ENCODE assay signal across 10 cellular contexts in genomic region chrX:115233497-115234219, GRCh38. TPM values are rescaled to one million over a fixed set of nuclear protein-coding genes. Genes with fewer than 3 reads are reported as not detected.
DNase-seq lines count a peak whose midpoint lies in the region; TF ChIP-seq lines count a peak whose summit lies in the region.
"Had no signal": no experiment of that assay in that cellular context is flagged by ENCODE, and none has a peak within 500 bp of the region (broad histone marks: within the 10 kb centered on the region; RNA-seq: fewer than 3 reads in every experiment).

Gene LRCH2, minus strand, starts transcription at chrX:115234096. Its CDS starts 55 bp downstream, at chrX:115234041.

- H3K27ac ChIP-seq in brain microvascular endothelial cell (no peak within 1 kb of the TSS), thymus (ENCODE audit: low read depth) (no peak within 1 kb of the TSS), PC-9 (no peak within 1 kb of the TSS)
- H3K27ac ChIP-seq: 22Rv1 had no signal

- H3K9me3 ChIP-seq in thymus (ENCODE audit: control insufficient read depth), result no peaks in the 10 kb centered on the region
- no peaks in the 10 kb centered on the region for H3K9me3 ChIP-seq in PC-9 (ENCODE audit: insufficient read depth, low read depth)

- intact Hi-C loops in PC-9 (cut with micrococcal nuclease; ENCODE audit: unreplicated experiment), result no loop called here

- H3K9me3 Mint-ChIP-seq in T-helper 2 cell treated with Interferon-gamma antibody and Interleukin-4, amounts not matched to agents 5 μg/mL and 100 μg/mL, for 36 hours, result no peaks in the 10 kb centered on the region

- 0 out of 2 replicates have a peak, but pooled peaks cover 5% of the 10 kb centered on the region for H3F3A ChIP-seq in PC-9 (ENCODE audit: insufficient read depth, low read depth)

- H3K36me3 Mint-ChIP-seq in T-helper 2 cell treated with Interferon-gamma antibody and Interleukin-4, amounts not matched to agents 5 μg/mL and 100 μg/mL, for 36 hours (ENCODE audit: low read depth), result no peaks in the 10 kb centered on the region

- CTCF ChIA-PET in PC-9 (lab: Charles Lee), result no interaction called here

- no peaks in the 10 kb centered on the region for H3K36me3 ChIP-seq in brain microvascular endothelial cell (replicated peaks)
- no peaks in the 10 kb centered on the region for H3K36me3 ChIP-seq in kidney epithelial cell (ENCODE audit: control insufficient read depth, insufficient read depth, low read length)
- no peaks in the 10 kb centered on the region for H3K36me3 ChIP-seq in thymus (ENCODE audit: control insufficient read depth, insufficient read depth)
- no peaks in the 10 kb centered on the region for H3K36me3 ChIP-seq in PC-9 (ENCODE audit: low read depth)

- DNase-seq in DMS 273 (lab: John Stamatoyannopoulos, UW; ENCODE audit: unreplicated experiment), result peak; percentile 40
- DNase-seq in DMS 273 treated with DMSO at 0.1 percent for 48 hours (lab: John Stamatoyannopoulos, UW), result no peak
- no peak for DNase-seq in brain microvascular endothelial cell
- DNase-seq in kidney epithelial cell (ENCODE audit: low read depth), result no peak
- DNase-seq in GDM1 (lab: John Stamatoyannopoulos, UW), result no peak
- DNase-seq in PC-9, result no peak
- no peak for DNase-seq in T-helper 2 cell treated with Interferon-gamma antibody and Interleukin-4, amounts not matched to agents 5 μg/mL and 100 μg/mL, for 36 hours (ENCODE audit: low spot score)

- BruUV-seq in PC-9 (replicated peaks; lab: Mats Ljungman, UMichigan), result no TSS peak

- TF ChIP-seq CTCF in brain microvascular endothelial cell (IDR thresholded peaks at IDR 0.05; ENCODE audit: low read depth, low read length, missing control alignments), result no peak
- no peak for TF ChIP-seq CTCF in kidney epithelial cell (IDR thresholded peaks at IDR 0.05; ENCODE audit: insufficient read depth, low read length, poor library complexity, severe bottlenecking)
- no peak for TF ChIP-seq CTCF in PC-9 (conservative IDR thresholded peaks at IDR 0.05)

- H3K4me1 ChIP-seq in thymus (ENCODE audit: control insufficient read depth, insufficient read depth, low read length), result no peaks in the 10 kb centered on the region
- peaks cover 16% of the 10 kb centered on the region for H3K4me1 ChIP-seq in PC-9 (replicated peaks; ENCODE audit: insufficient read depth)

- peaks cover 19% of the 10 kb centered on the region for H3K27me3 Mint-ChIP-seq in T-helper 2 cell treated with Interferon-gamma antibody and Interleukin-4, amounts not matched to agents 5 μg/mL and 100 μg/mL, for 36 hours (ENCODE audit: low read depth)

- no peak within 1 kb of the TSS for H3K4me3 Mint-ChIP-seq in T-helper 2 cell treated with Interferon-gamma antibody and Interleukin-4, amounts not matched to agents 5 μg/mL and 100 μg/mL, for 36 hours

- H3K27ac Mint-ChIP-seq in T-helper 2 cell treated with Interferon-gamma antibody and Interleukin-4, amounts not matched to agents 5 μg/mL and 100 μg/mL, for 36 hours, result no peak within 1 kb of the TSS

- H3K79me2 ChIP-seq in PC-9 (ENCODE audit: low read depth), result no peaks in the 10 kb centered on the region

- in situ Hi-C loops in brain microvascular endothelial cell (cut with HindIII; ENCODE audit: low pct_ligation_motif_present, low sequenced_read_pairs), result no loop called here

- H3K9me2 ChIP-seq in PC-9 (ENCODE audit: insufficient read depth), result no peaks in the 10 kb centered on the region; the same call in 1 of the 2 replicates

- no peak within 1 kb of the TSS for H3K4me2 ChIP-seq in PC-9

- no peaks in the 10 kb centered on the region for H4K20me1 ChIP-seq in PC-9 (ENCODE audit: insufficient read depth)

- no peaks in the 10 kb centered on the region for H3K4me1 Mint-ChIP-seq in T-helper 2 cell treated with Interferon-gamma antibody and Interleukin-4, amounts not matched to agents 5 μg/mL and 100 μg/mL, for 36 hours (ENCODE audit: low read depth)

- H2AFZ ChIP-seq in PC-9, result no peak within 1 kb of the TSS

- peaks cover 2% of the 10 kb centered on the region for H3K27me3 ChIP-seq in brain microvascular endothelial cell (replicated peaks)
- H3K27me3 ChIP-seq in kidney epithelial cell (ENCODE audit: control insufficient read depth, insufficient read depth, low read length), result peaks cover 5% of the 10 kb centered on the region
- peaks cover 3% of the 10 kb centered on the region for H3K27me3 ChIP-seq in thymus (ENCODE audit: control insufficient read depth, insufficient read depth)
- H3K27me3 ChIP-seq in PC-9 (ENCODE audit: insufficient read depth, low read depth), result no peaks in the 10 kb centered on the region

- H3K4me3 ChIP-seq in brain microvascular endothelial cell (ENCODE audit: low read depth, low read length) (peak within 1 kb of the TSS; percentile 70), kidney epithelial cell (ENCODE audit: low read depth, low read length) (peak within 1 kb of the TSS; percentile 70), thymus (ENCODE audit: low read length) (peak within 1 kb of the TSS; percentile 10), PC-9 (no peak within 1 kb of the TSS)

- POLR2A ChIA-PET in PC-9 (lab: Charles Lee; ENCODE audit: unreplicated experiment), result no interaction called here

- 2% methylated on average over 52 of the region's 52 CpGs for WGBS in thymus

RNA-seq across cellular contexts. Expression of gene LRCH2, which starts in this region (rescaled TPM):
- 3.7 and 5.1 TPM in 2 replicates for total RNA-seq in kidney epithelial cell
- 0.98 TPM for polyA plus RNA-seq in thymus
- not detected in 2 replicates for total RNA-seq in PC-9 (2021)
- total RNA-seq: left lobe of liver had no signal
